In the genomic region with DNA sequence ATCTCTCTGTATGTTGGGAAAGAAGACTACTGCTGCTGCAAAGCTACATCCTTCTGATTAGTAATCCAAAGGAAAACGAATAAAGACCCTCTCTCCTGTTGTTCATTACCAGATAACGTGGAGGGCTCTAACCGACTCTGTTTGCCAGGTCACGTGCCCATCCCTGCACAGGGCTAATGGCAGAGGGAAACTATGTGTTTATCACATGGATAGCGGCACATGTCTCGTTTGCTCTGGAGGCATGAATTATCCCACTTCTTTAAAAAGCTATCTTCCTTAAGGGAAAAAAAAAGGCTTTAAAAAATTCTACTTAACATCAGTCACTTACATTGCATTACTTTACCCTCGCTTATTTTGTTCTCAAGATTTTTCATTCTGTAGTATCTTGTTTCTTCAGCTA, we compare ENCODE assay signal across 31 cellular contexts.
"Had no signal": no experiment of that assay in that cellular context is flagged by ENCODE, and none has a peak within 500 bp of the region (broad histone marks: within the 10 kb centered on the region; RNA-seq: fewer than 3 reads in every experiment).

No MANE protein-coding gene starts in this region.

- H3K27me3 Mint-ChIP-seq: activated B cell treated with CpG ODN at 0.5 μM for 24 hours; activated CD8-positive, alpha-beta T cell treated with anti-CD3 and anti-CD28 coated beads for 36 hours; activated naive CD8-positive, alpha-beta T cell; activated T-helper 17 cell treated with anti-CD3 and anti-CD28 coated beads, Interleukin-2, amount 50 U/mL, for 72 hours; central memory CD8-positive, alpha-beta T cell; T-cell had no signal

- DNase-seq: activated B cell treated with CpG ODN at 0.5 μM for 24 hours; activated CD4-positive, alpha-beta T cell treated with anti-CD3 and anti-CD28 coated beads for 48 hours; activated CD4-positive, alpha-beta T cell treated with anti-CD3 and anti-CD28 coated beads, Interleukin-2, amount 50 U/mL, for 1 hour; activated CD4-positive, alpha-beta T cell treated with anti-CD3 and anti-CD28 coated beads, Interleukin-2, amount 50 U/mL, for 48 hours; activated CD8-positive, alpha-beta memory T cell treated with anti-CD3 and anti-CD28 coated beads for 24 hours; activated CD8-positive, alpha-beta T cell treated with anti-CD3 and anti-CD28 coated beads for 36 hours; activated effector memory CD4-positive, alpha-beta T cell treated with Interleukin-2 at 50 U/mL for 16 hours; activated gamma-delta T cell treated with Interleukin-2 at 50 U/mL for 16 hours; activated naive CD4-positive, alpha-beta T cell treated with anti-CD3 and anti-CD28 coated beads, Interleukin-2, amount 50 U/mL, for 16 hours; activated naive CD4-positive, alpha-beta T cell treated with Interleukin-2 at 50 U/mL for 16 hours; activated T-cell treated with anti-CD3 and anti-CD28 coated beads, Interleukin-2, amount 50 U/mL, for 4 hours; amniotic stem cell; body of pancreas; cortex of kidney; dermis blood vessel endothelial cell; effector CD8-positive, alpha-beta T cell; erythroblast; foreskin keratinocyte; SW 1271; T-cell; T-helper 9 cell; WERI-Rb-1 had no signal

- H3K9me3 Mint-ChIP-seq: activated B cell treated with CpG ODN at 0.5 μM for 24 hours; activated CD8-positive, alpha-beta T cell treated with anti-CD3 and anti-CD28 coated beads for 36 hours; activated T-cell treated with anti-CD3 and anti-CD28 coated beads, Interleukin-2, amount 50 U/mL, for 4 hours; activated T-helper 17 cell treated with anti-CD3 and anti-CD28 coated beads, Interleukin-2, amount 50 U/mL, for 72 hours; central memory CD8-positive, alpha-beta T cell; T-cell; T-helper 1 cell treated with Interleukin-12 subunit alpha and Interleukin-12 subunit beta and Interleukin-4 antibody, amounts not matched to agents 30 μg/mL and 1 μg/mL, for 36 hours had no signal

- H3K36me3 Mint-ChIP-seq: activated naive CD8-positive, alpha-beta T cell; T-cell had no signal

- H3K4me3 Mint-ChIP-seq: activated B cell treated with CpG ODN at 0.5 μM for 24 hours; activated CD8-positive, alpha-beta T cell treated with anti-CD3 and anti-CD28 coated beads for 36 hours; activated naive CD8-positive, alpha-beta T cell; activated T-cell treated with anti-CD3 and anti-CD28 coated beads, Interleukin-2, amount 50 U/mL, for 4 hours; activated T-helper 17 cell treated with anti-CD3 and anti-CD28 coated beads, Interleukin-2, amount 50 U/mL, for 72 hours; central memory CD8-positive, alpha-beta T cell; T-cell; T-helper 1 cell treated with Interleukin-12 subunit alpha and Interleukin-12 subunit beta and Interleukin-4 antibody, amounts not matched to agents 30 μg/mL and 1 μg/mL, for 36 hours had no signal

- ATAC-seq: activated CD4-positive, CD25-positive, alpha-beta regulatory T cell treated with anti-CD3 and anti-CD28 coated beads, Interleukin-2, amount 50 U/mL, for 24 hours; activated CD8-positive, alpha-beta T cell treated with anti-CD3 and anti-CD28 coated beads for 36 hours; activated T-cell treated with anti-CD3 and anti-CD28 coated beads, Interleukin-2, amount 50 U/mL, for 4 hours; activated T-helper 17 cell treated with anti-CD3 and anti-CD28 coated beads, Interleukin-2, amount 50 U/mL, for 72 hours; body of pancreas; foreskin keratinocyte; gastroesophageal sphincter; T-cell had no signal

- H3K27ac Mint-ChIP-seq: activated B cell treated with CpG ODN at 0.5 μM for 24 hours; activated CD8-positive, alpha-beta T cell treated with anti-CD3 and anti-CD28 coated beads for 36 hours; activated naive CD8-positive, alpha-beta T cell; activated T-helper 17 cell treated with anti-CD3 and anti-CD28 coated beads, Interleukin-2, amount 50 U/mL, for 72 hours; T-cell; T-helper 1 cell treated with Interleukin-12 subunit alpha and Interleukin-12 subunit beta and Interleukin-4 antibody, amounts not matched to agents 30 μg/mL and 1 μg/mL, for 36 hours had no signal

- H3K27ac ChIP-seq: body of pancreas, breast epithelium, cardiac muscle cell, esophagus muscularis mucosa, foreskin keratinocyte, gastroesophageal sphincter, WERI-Rb-1 had no signal

- H3K4me1 Mint-ChIP-seq: activated B cell treated with CpG ODN at 0.5 μM for 24 hours; activated T-helper 17 cell treated with anti-CD3 and anti-CD28 coated beads, Interleukin-2, amount 50 U/mL, for 72 hours; central memory CD8-positive, alpha-beta T cell; T-cell had no signal
